Comparison of ENCODE assay signal across 2 cellular contexts in genomic region chr9:99169982-99170761, GRCh38.
A peak's percentile ranks its signal among the peaks of the same experiment; 100 is the strongest.
TF ChIP-seq lines count a peak whose summit lies in the region.

No MANE protein-coding gene starts in this region.

TF ChIP-seq in SK-N-SH, 30 proteins besides CTCF, POLR2A, EP300 and RAD21 (continued from another document):
- TF ChIP-seq GATA2 (CRISPR knock-in tag; IDR thresholded peaks at IDR 0.05) (peak; percentile 53; the same call in 1 of the 2 replicates), YY1 (IDR thresholded peaks at IDR 0.05; ENCODE audit: low read depth) (no peak), CHD2 (IDR thresholded peaks at IDR 0.05; ENCODE audit: low read length, partially characterized antibody) (peak; percentile 61), PBX3 (IDR thresholded peaks at IDR 0.05) (peak; percentile 49; the same call in 1 of the 2 replicates), NFIC (IDR thresholded peaks at IDR 0.05; ENCODE audit: borderline replicate concordance) (no peak), RXRA (IDR thresholded peaks at IDR 0.05; ENCODE audit: borderline replicate concordance, low read depth) (no peak), SIN3A (IDR thresholded peaks at IDR 0.05; ENCODE audit: borderline replicate concordance, low read depth, low read length) (no peak), TEAD4 (IDR thresholded peaks at IDR 0.05; ENCODE audit: borderline replicate concordance, insufficient read depth) (no peak), USF2 (IDR thresholded peaks at IDR 0.05; ENCODE audit: borderline replicate concordance, low read depth, low read length) (no peak), TCF12 (IDR thresholded peaks at IDR 0.05) (peak; percentile 13; the same call in 1 of the 2 replicates), ELF1 (IDR thresholded peaks at IDR 0.05) (no peak), RCOR1 (IDR thresholded peaks at IDR 0.05; ENCODE audit: low read length) (peak; percentile 63; the same call in 1 of the 2 replicates), RFX5 (IDR thresholded peaks at IDR 0.05; ENCODE audit: low read length) (no peak), FOXJ3 (CRISPR knock-in tag; IDR thresholded peaks at IDR 0.05) (peak; percentile 76), ZBTB33 (IDR thresholded peaks at IDR 0.05; ENCODE audit: borderline replicate concordance, low read depth) (no peak), SMC3 (IDR thresholded peaks at IDR 0.05; ENCODE audit: low read depth, low read length) (peak; percentile 15; the same call in 1 of the 2 replicates), MXI1 (IDR thresholded peaks at IDR 0.05; ENCODE audit: low read depth, low read length) (peak; percentile 34; the same call in 1 of the 2 replicates), FOXM1 (IDR thresholded peaks at IDR 0.05; ENCODE audit: low read depth) (no peak)
TF ChIP-seq in SK-N-SH: peak in this region for 8.

TF ChIP-seq in HepG2, 621 proteins besides CTCF, POLR2A, EP300 and RAD21:
- peak; percentile 91 for TF ChIP-seq ZNF652 (CRISPR knock-in tag; IDR thresholded peaks at IDR 0.05; ENCODE audit: borderline replicate concordance, low read depth)
- no peak for TF ChIP-seq RFXANK (CRISPR knock-in tag; IDR thresholded peaks at IDR 0.05)
TF ChIP-seq in HepG2: peak in this region for 1.
